ENCODE assay signal across 34 cellular contexts in the genomic region with DNA sequence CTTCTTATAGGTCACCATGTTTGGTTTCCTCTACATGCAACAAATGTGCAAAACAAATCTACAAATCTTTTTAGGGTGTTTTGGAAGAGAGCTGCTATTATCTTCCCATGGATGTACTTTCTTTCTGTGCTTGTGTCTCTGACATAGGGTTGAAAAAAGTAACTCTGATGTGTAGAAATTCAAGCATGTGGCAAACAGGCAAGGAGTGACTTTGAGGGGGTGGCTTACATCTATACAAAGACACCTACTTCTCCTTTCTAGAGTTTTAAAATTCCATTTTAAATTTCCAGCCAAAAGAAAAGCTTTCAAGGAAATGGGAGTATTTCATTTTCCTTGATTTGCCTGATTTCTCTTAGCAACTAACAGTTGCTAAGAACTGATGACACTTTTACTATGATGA.
"Had no signal": no experiment of that assay in that cellular context is flagged by ENCODE, and none has a peak within 500 bp of the region (broad histone marks: within the 10 kb centered on the region; RNA-seq: fewer than 3 reads in every experiment).

No MANE protein-coding gene starts in this region.

- DNase-seq: Karpas-422, Kasumi-1, MG63, MM.1S, MV-4-11, NCI-H1048, NCI-H1092, NCI-H1092 treated with DMSO at 0.1 percent for 48 hours, NCI-H1105, NCI-H1105 treated with DMSO at 0.1 percent for 48 hours, NCI-H1417, NCI-H1417 treated with DMSO at 0.1 percent for 48 hours, NCI-H1436, NCI-H1436 treated with DMSO at 0.1 percent for 48 hours, NCI-H146, NCI-H1694, NCI-H1694 treated with DMSO at 0.1 percent for 48 hours, NCI-H187, NCI-H187 treated with DMSO at 0.1 percent for 48 hours, NCI-H1930, NCI-H2029, NCI-H2029 treated with DMSO at 0.1 percent for 48 hours, NCI-H2081, NCI-H2081 treated with DMSO at 0.1 percent for 48 hours, NCI-H2107, NCI-H2171, NCI-H2171 treated with DMSO at 0.1 percent for 48 hours, NCI-H2227 treated with DMSO at 0.1 percent for 48 hours, NCI-H226, NCI-H345, NCI-H446, NCI-H446 treated with DMSO at 0.1 percent for 48 hours, NCI-H510A had no signal

- H3K27ac ChIP-seq: KMS-11 had no signal

- H3K27me3 ChIP-seq: MG63 had no signal

- H3K9me3 ChIP-seq: MG63 had no signal

- H3K4me3 ChIP-seq: MG63 had no signal

- H3K36me3 ChIP-seq: MG63 had no signal
